Comparison of ENCODE assay signal across 19 cellular contexts in genomic region chr6:154367839-154368695, GRCh38. TPM values are rescaled to one million over a fixed set of nuclear protein-coding genes. Genes with fewer than 3 reads are reported as not detected.
A peak's percentile ranks its signal among the peaks of the same experiment; 100 is the strongest.
DNase-seq lines count a peak whose midpoint lies in the region; ATAC-seq and TF ChIP-seq lines count a peak whose summit lies in the region.
"Had no signal": no experiment of that assay in that cellular context is flagged by ENCODE, and none has a peak within 500 bp of the region (broad histone marks: within the 10 kb centered on the region; RNA-seq: fewer than 3 reads in every experiment).

No MANE protein-coding gene starts in this region.

- peaks cover 14% of the 10 kb centered on the region for H3K4me1 ChIP-seq in adipocyte (ENCODE audit: control insufficient read depth, insufficient read depth, low read length)
- peaks cover 0 to 7% (median 0%) of the 10 kb centered on the region in 12 donors for H3K4me1 ChIP-seq in heart left ventricle
- H3K4me1 ChIP-seq: pancreas had no signal

- no peak overlapping the region for H3K27ac ChIP-seq in heart left ventricle
- H3K27ac ChIP-seq: cardiac muscle cell, pancreas, VCaP had no signal

- H3K27me3 ChIP-seq in adipocyte (replicated peaks; ENCODE audit: control insufficient read depth, insufficient read depth, low read length) = no peaks in the 10 kb centered on the region
- no peaks in the 10 kb centered on the region for H3K27me3 ChIP-seq in heart left ventricle
- H3K27me3 ChIP-seq: cardiac muscle cell, pancreas had no signal

- no peaks in the 10 kb centered on the region for H3K9me3 ChIP-seq in adipocyte (ENCODE audit: control insufficient read depth, low read length)
- no peaks in the 10 kb centered on the region for H3K9me3 ChIP-seq in heart left ventricle
- H3K9me3 ChIP-seq: pancreas had no signal

- 80 to 90% (median 85%) methylated on average over 9 of the region's 9 CpGs for WGBS in heart left ventricle, 4 donors
- WGBS in lower leg skin, 2 donors = 58 to 79% methylated on average over 9 of the region's 9 CpGs

- intact Hi-C loops in heart left ventricle (cut with DNase I) = loop anchor here in 2 of 10 donors (5.0 to 10.0 kb wide), 2 partner anchors 93 to 211 kb away; no protein-coding TSS in a partner anchor
- intact Hi-C loops in lower leg skin (cut with DNase I; ENCODE audit: low total_unique reads) = no loop called here

- H3K4me3 ChIP-seq in AG10803 (ENCODE audit: low read length) (no peak overlapping the region), adipocyte (ENCODE audit: low read length) (no peak overlapping the region), heart left ventricle (no peak overlapping the region), lower leg skin (ENCODE audit: low read depth, poor library complexity, severe bottlenecking) (no peak overlapping the region)
- H3K4me3 ChIP-seq: cardiac muscle cell, pancreas had no signal

- no peak for ATAC-seq in heart left ventricle
- ATAC-seq in GM19397 (IDR thresholded peaks at IDR 0.05; ENCODE audit: unreplicated experiment) = no peak
- ATAC-seq: T-cell had no signal

- H3K9ac ChIP-seq in adipocyte (ENCODE audit: low read length) = no peak overlapping the region

- TF ChIP-seq POLR2A in heart left ventricle (IDR thresholded peaks at IDR 0.05) (no peak), lower leg skin (IDR thresholded peaks at IDR 0.05) (no peak)

- no peaks in the 10 kb centered on the region for H3K36me3 ChIP-seq in adipocyte (ENCODE audit: control insufficient read depth, insufficient read depth, low read length, severe bottlenecking)
- no peaks in the 10 kb centered on the region for H3K36me3 ChIP-seq in heart left ventricle
- H3K36me3 ChIP-seq: cardiac muscle cell, pancreas had no signal

- TF ChIP-seq CTCF in AG10803 (conservative IDR thresholded peaks at IDR 0.05; ENCODE audit: low read length) = no peak
- TF ChIP-seq CTCF in heart left ventricle (IDR thresholded peaks at IDR 0.05) = no peak
- TF ChIP-seq CTCF in lower leg skin (IDR thresholded peaks at IDR 0.05) = no peak

- DNase-seq in AG10803 (ENCODE audit: low read depth) (peak; percentile 17), M059J (ENCODE audit: low read depth) (peak; percentile 27), adipocyte (ENCODE audit: low read depth) (peak; percentile 34), iris pigment epithelial cell (ENCODE audit: low read depth) (peak; percentile 17), DMS153 treated with DMSO at 0.1 percent for 48 hours (lab: John Stamatoyannopoulos, UW; ENCODE audit: unreplicated experiment) (no peak), heart left ventricle (no peak), lower leg skin (ENCODE audit: low spot score in 2 of 2) (no peak)
- DNase-seq: activated CD4-positive, alpha-beta memory T cell treated with anti-CD3 and anti-CD28 coated beads, Interleukin-2, amount 10 ng/mL, durations not matched to agents 7 days and 5 days; activated T-cell treated with anti-CD3 and anti-CD28 coated beads, Interleukin-2, amount 50 U/mL, for 4 hours; effector CD4-positive, alpha-beta T cell; KBM-7; NCI-H82; pancreas; stimulated activated CD4-positive, alpha-beta T cell treated with anti-CD3 and anti-CD28 coated beads, Interleukin-4, amount 100 ng/mL, for 24 hours; substantia nigra; T-cell had no signal

RNA-seq across cellular contexts. Expression of gene IPCEF1, which starts 11.5 kb away (rescaled TPM):
- total RNA-seq in M059J (2014; rRNA removed; shearing (Covaris generic)) = 0.32 and 1.6 TPM in 2 replicates
- total RNA-seq in heart left ventricle (1 to 10 TPM in 4 of 9 donors, under 1 TPM in 5; 0.25 to 4.1 (median 0.86) TPM), lower leg skin (1 to 10 TPM in 2 of 4 donors, under 1 TPM in 2; 0.67 to 1.7 (median 0.97) TPM)
- polyA plus RNA-seq in heart left ventricle = under 1 TPM; 0.10 to 0.11 TPM
- polyA plus RNA-seq: cardiac muscle cell had no signal

Comparison
In these comparisons a context has a peak if more than half of its experiments do, and no peak if none do; other contexts are left out.
1. DNase-seq: peak in AG10803 (single experiment), M059J (single experiment), adipocyte (single experiment) and iris pigment epithelial cell (single experiment); none in DMS153 treated with DMSO at 0.1 percent for 48 hours (single experiment), heart left ventricle (0 of 5) and lower leg skin (0 of 2).